Comparison of ENCODE assay signal across 12 cellular contexts in genomic region chr14:59342108-59342507, GRCh38.
"Had no signal": no experiment of that assay in that cellular context is flagged by ENCODE, and none has a peak within 500 bp of the region (broad histone marks: within the 10 kb centered on the region; RNA-seq: fewer than 3 reads in every experiment).

No MANE protein-coding gene starts in this region.

- H3K4me1 Mint-ChIP-seq: activated T-helper 17 cell treated with anti-CD3 and anti-CD28 coated beads, Interleukin-2, amount 50 U/mL, for 72 hours; memory B cell; stimulated activated naive CD8-positive, alpha-beta T cell treated with anti-CD3 and anti-CD28 coated beads, Interleukin-15, amount 100 ng/mL, for 72 hours had no signal

- H3K27ac Mint-ChIP-seq: activated naive CD4-positive, alpha-beta T cell treated with anti-CD3 and anti-CD28 coated beads for 36 hours; activated T-helper 17 cell treated with anti-CD3 and anti-CD28 coated beads, Interleukin-2, amount 50 U/mL, for 72 hours; effector memory CD8-positive, alpha-beta T cell; memory B cell; stimulated activated naive CD8-positive, alpha-beta T cell treated with anti-CD3 and anti-CD28 coated beads, Interleukin-15, amount 100 ng/mL, for 72 hours had no signal

- H3K9me3 Mint-ChIP-seq: activated naive CD4-positive, alpha-beta T cell treated with anti-CD3 and anti-CD28 coated beads for 36 hours; activated T-helper 17 cell treated with anti-CD3 and anti-CD28 coated beads, Interleukin-2, amount 50 U/mL, for 72 hours; effector memory CD8-positive, alpha-beta T cell; memory B cell; nephron progenitor cell; stimulated activated naive CD8-positive, alpha-beta T cell treated with anti-CD3 and anti-CD28 coated beads, Interleukin-15, amount 100 ng/mL, for 72 hours had no signal

- H3K27me3 Mint-ChIP-seq: activated T-helper 17 cell treated with anti-CD3 and anti-CD28 coated beads, Interleukin-2, amount 50 U/mL, for 72 hours; effector memory CD8-positive, alpha-beta T cell; memory B cell; stimulated activated naive CD8-positive, alpha-beta T cell treated with anti-CD3 and anti-CD28 coated beads, Interleukin-15, amount 100 ng/mL, for 72 hours had no signal

- H3K4me3 ChIP-seq: vagina had no signal

- ATAC-seq: activated T-helper 17 cell treated with anti-CD3 and anti-CD28 coated beads, Interleukin-2, amount 50 U/mL, for 72 hours; effector memory CD8-positive, alpha-beta T cell; stimulated activated naive CD8-positive, alpha-beta T cell treated with anti-CD3 and anti-CD28 coated beads, Interleukin-15, amount 100 ng/mL, for 72 hours had no signal

- H3K4me3 Mint-ChIP-seq: activated naive CD4-positive, alpha-beta T cell treated with anti-CD3 and anti-CD28 coated beads for 36 hours; activated T-helper 17 cell treated with anti-CD3 and anti-CD28 coated beads, Interleukin-2, amount 50 U/mL, for 72 hours; effector memory CD8-positive, alpha-beta T cell; memory B cell; nephron progenitor cell; stimulated activated naive CD8-positive, alpha-beta T cell treated with anti-CD3 and anti-CD28 coated beads, Interleukin-15, amount 100 ng/mL, for 72 hours had no signal

- H3K9me3 ChIP-seq: vagina had no signal

- DNase-seq: activated CD4-positive, alpha-beta T cell treated with anti-CD3 and anti-CD28 coated beads, Interleukin-2, amount 50 U/mL, for 1 hour; activated naive CD4-positive, alpha-beta T cell treated with anti-CD3 and anti-CD28 coated beads for 36 hours; activated T-cell treated with anti-CD3 and anti-CD28 coated beads for 4 hours; effector memory CD8-positive, alpha-beta T cell; nephron progenitor cell; stimulated activated CD4-positive, alpha-beta T cell treated with anti-CD3 and anti-CD28 coated beads, Interleukin-4, amount 100 ng/mL, for 24 hours; stimulated activated naive CD8-positive, alpha-beta T cell treated with anti-CD3 and anti-CD28 coated beads, Interleukin-15, amount 100 ng/mL, for 72 hours; T-helper 2 cell had no signal

- FAIRE-seq: TTC549 had no signal

- H3K27ac ChIP-seq: vagina had no signal

- H3K27me3 ChIP-seq: vagina had no signal
